In genomic region chr1:32208891-32209309, GRCh38 we compare ENCODE assay signal across 8 cellular contexts. TPM values are rescaled to one million over a fixed set of nuclear protein-coding genes. Genes with fewer than 3 reads are reported as not detected.
DNase-seq lines count a peak whose midpoint lies in the region; ATAC-seq and TF ChIP-seq lines count a peak whose summit lies in the region.

Gene DCDC2B (plus strand): TSS chr1:32209089. CDS start chr1:32209094, 5 bp downstream.

- no peaks in the 10 kb centered on the region for H3K36me3 Mint-ChIP-seq in T-helper 17 cell (ENCODE audit: low read depth)

- no peak for TF ChIP-seq RAD21 in HCT116 (IDR thresholded peaks at IDR 0.05; ENCODE audit: low read depth)

- POLR2A ChIA-PET in HCT116 (lab: Charles Lee) = no interaction called here

- BruUV-seq in HCT116 (replicated peaks; lab: Mats Ljungman, UMichigan) = no TSS peak

- H3K4me3 Mint-ChIP-seq in T-helper 17 cell = no peak within 1 kb of the TSS

- no peaks in the 10 kb centered on the region for H3K9me2 ChIP-seq in HCT116 (ENCODE audit: insufficient read depth)

- DNase-seq in HCT116 (ENCODE audit: low read depth, low spot score) (no peak), NCI-H226 (peak; percentile 65), cerebellar cortex (ENCODE audit: low spot score) (peak; percentile 54), retinal pigment epithelial cell (ENCODE audit: low read depth) (peak; percentile 39), T-helper 17 cell (no peak), occipital lobe (lab: John Stamatoyannopoulos, UW) (no peak)

- no peak within 1 kb of the TSS for H3K27ac ChIP-seq in HCT116 (ENCODE audit: low read depth, low read length)

- no peak within 1 kb of the TSS for H3K9ac ChIP-seq in HCT116 (ENCODE audit: low read length)

- no peaks in the 10 kb centered on the region for H3K9me3 ChIP-seq in HCT116 (ENCODE audit: control insufficient read depth in 1 of 2, insufficient read depth in 1 of 2, low read depth in 1 of 2, low read length in 2 of 2)
- H3K9me3 ChIP-seq in T-helper 17 cell (ENCODE audit: control insufficient read depth, low read length, poor library complexity, severe bottlenecking) = no peaks in the 10 kb centered on the region

- no peak for TF ChIP-seq POLR2A in HCT116 (IDR thresholded peaks at IDR 0.05; ENCODE audit: borderline replicate concordance, extremely low read depth, insufficient read depth, insufficient read length)

- no peak within 1 kb of the TSS for H3K27ac Mint-ChIP-seq in T-helper 17 cell

- peaks cover 16% of the 10 kb centered on the region for H3K4me1 Mint-ChIP-seq in T-helper 17 cell

- H3K4me3 ChIP-seq in HCT116 (replicated peaks in 1 of 2; ENCODE audit: low read depth in 1 of 2, low read length in 2 of 2) (no peak within 1 kb of the TSS), retinal pigment epithelial cell (ENCODE audit: low read length) (no peak within 1 kb of the TSS)

- no peaks in the 10 kb centered on the region for H3K27me3 ChIP-seq in HCT116 (ENCODE audit: insufficient read depth, low read length)

- 0 out of 2 replicates have a peak, but pooled peaks have one; percentile 4 for ATAC-seq in HCT116
- ATAC-seq in T-helper 17 cell = no peak
- no peak for ATAC-seq in GM21515 (IDR thresholded peaks at IDR 0.05; ENCODE audit: unreplicated experiment)
- ATAC-seq in GM21737 (IDR thresholded peaks at IDR 0.05; ENCODE audit: unreplicated experiment) = no peak

- H3K27me3 Mint-ChIP-seq in T-helper 17 cell = no peaks in the 10 kb centered on the region

- CTCF ChIA-PET in HCT116 (lab: Charles Lee) = no interaction called here

- H3K36me3 ChIP-seq in HCT116 (ENCODE audit: control insufficient read depth in 1 of 2, insufficient read depth in 2 of 2, low read length in 2 of 2) = peaks cover 0 to 11% of the 10 kb centered on the region in 2 experiments; a peak in 1 of 4 replicates

- H4K20me1 ChIP-seq in HCT116 (ENCODE audit: insufficient read depth) = no peaks in the 10 kb centered on the region

- H3K79me2 ChIP-seq in HCT116 (ENCODE audit: insufficient read depth, low read length) = peaks cover 19% of the 10 kb centered on the region; the same call in 1 of the 2 replicates

- TF ChIP-seq CTCF in HCT116 (IDR thresholded peaks at IDR 0.05 in 2 of 3, conservative IDR thresholded peaks at IDR 0.05 in 1 of 3; ENCODE audit: borderline replicate concordance in 1 of 3, insufficient read depth in 1 of 3, low read depth in 2 of 3, low read length in 2 of 3) (no peak), retinal pigment epithelial cell (conservative IDR thresholded peaks at IDR 0.05; ENCODE audit: low read depth, low read length) (no peak)

- no peak within 1 kb of the TSS for H2AFZ ChIP-seq in HCT116 (ENCODE audit: low read depth, low read length, poor library complexity, severe bottlenecking)

- RAD21 ChIA-PET in HCT116 (lab: Charles Lee; ENCODE audit: low non-redundant PET in 1 of 2, low total read pairs in 2 of 2, uncharacterized antibody in 2 of 2, unreplicated experiment in 2 of 2) = no interaction called here

- intact Hi-C loops in HCT116 (cut with micrococcal nuclease) = no loop called here

- H3K4me1 ChIP-seq in HCT116 (ENCODE audit: control insufficient read depth in 1 of 2, insufficient read depth in 2 of 2, low read length in 2 of 2) = peaks cover 6 to 25% of the 10 kb centered on the region in 2 experiments; a peak in 2 of 4 replicates

- 0 out of 2 replicates have a peak within 1 kb of the TSS, but pooled peaks have one; percentile 15 for H3K4me2 ChIP-seq in HCT116 (ENCODE audit: low read length)

TF ChIP-seq in HCT116, 20 proteins besides CTCF, POLR2A, EP300 and RAD21:
- TF ChIP-seq TCF7L2 (IDR thresholded peaks at IDR 0.05; ENCODE audit: borderline replicate concordance, extremely low read depth, insufficient read depth, insufficient read length) = no peak
- TF ChIP-seq EGR1 (IDR thresholded peaks at IDR 0.05; ENCODE audit: low read depth) = no peak
- TF ChIP-seq POLR2AphosphoS5 (IDR thresholded peaks at IDR 0.05; ENCODE audit: low read depth, low read length) = peak; percentile 32; the same call in 1 of the 2 replicates
- 0 out of 2 replicates have a peak, but pooled peaks have one; percentile 13 for TF ChIP-seq JUND (IDR thresholded peaks at IDR 0.05)

RNA-seq across cellular contexts. Expression of gene DCDC2B, which starts in this region (rescaled TPM):
- total RNA-seq in HCT116 (2021; ENCODE audit: unreplicated experiment) (0.27 TPM), T-helper 17 cell (not detected), occipital lobe (not detected)
- 0.10 and 0.12 TPM in 2 replicates for polyA plus RNA-seq in HCT116 (2012)

Comparison
In these comparisons a context has a peak if more than half of its experiments do, and no peak if none do; other contexts are left out.
1. Peak in ATAC-seq and H3K4me2 ChIP-seq in HCT116; RNA of the gene not detected or under 1 TPM.
2. DNase-seq: peak in NCI-H226 (single experiment), cerebellar cortex (single experiment) and retinal pigment epithelial cell (single experiment); none in HCT116 (single experiment), T-helper 17 cell (0 of 3) and occipital lobe (single experiment).